Comparison of ENCODE assay signal across 24 cellular contexts in genomic region chr17:80588687-80589086, GRCh38.
"Had no signal": no experiment of that assay in that cellular context is flagged by ENCODE, and none has a peak within 500 bp of the region (broad histone marks: within the 10 kb centered on the region; RNA-seq: fewer than 3 reads in every experiment).

No MANE protein-coding gene starts in this region.

- H2AFZ ChIP-seq: parathyroid adenoma had no signal

- H3K4me3 Mint-ChIP-seq: activated CD4-positive, alpha-beta T cell treated with anti-CD3 and anti-CD28 coated beads for 36 hours; activated naive CD4-positive, alpha-beta T cell treated with anti-CD3 and anti-CD28 coated beads, Interleukin-2, amount 10 ng/mL, durations not matched to agents 7 days and 5 days; activated T-helper 1 cell treated with anti-CD3 and anti-CD28 coated beads, Interleukin-12 subunit alpha, Interleukin-12 subunit beta, Interleukin-2, Interleukin-4 antibody, amounts not matched to agents 30 ng/mL and 10 ng/mL and 1 ng/mL, durations not matched to agents 14 hours and 24 hours and 36 hours; immature natural killer cell; mesothelial cell of epicardium had no signal

- H3K27me3 ChIP-seq: body of pancreas, right atrium auricular region, spleen, suprapubic skin, tibial artery, uterus had no signal

- H3K36me3 Mint-ChIP-seq: immature natural killer cell, mesothelial cell of epicardium, naive B cell had no signal

- H3K4me1 ChIP-seq: body of pancreas, parathyroid adenoma, right atrium auricular region, suprapubic skin, uterus had no signal

- H3K27ac ChIP-seq: body of pancreas, parathyroid adenoma, right atrium auricular region, suprapubic skin, tibial artery had no signal

- H3K36me3 ChIP-seq: right atrium auricular region, suprapubic skin, tibial artery, uterus had no signal

- H3K27ac Mint-ChIP-seq: activated CD4-positive, alpha-beta T cell treated with anti-CD3 and anti-CD28 coated beads for 36 hours; activated naive CD4-positive, alpha-beta T cell treated with anti-CD3 and anti-CD28 coated beads, Interleukin-2, amount 10 ng/mL, durations not matched to agents 7 days and 5 days; activated T-helper 1 cell treated with anti-CD3 and anti-CD28 coated beads, Interleukin-12 subunit alpha, Interleukin-12 subunit beta, Interleukin-2, Interleukin-4 antibody, amounts not matched to agents 30 ng/mL and 10 ng/mL and 1 ng/mL, durations not matched to agents 14 hours and 24 hours and 36 hours; immature natural killer cell; mesothelial cell of epicardium had no signal

- DNase-seq: activated CD4-positive, alpha-beta T cell treated with anti-CD3 and anti-CD28 coated beads for 36 hours; activated CD4-positive, CD25-positive, alpha-beta regulatory T cell; activated effector memory CD4-positive, alpha-beta T cell treated with anti-CD3 and anti-CD28 coated beads, Interleukin-2, amount 50 U/mL, for 16 hours; activated naive CD4-positive, alpha-beta T cell treated with anti-CD3 and anti-CD28 coated beads, Interleukin-2, amount 10 ng/mL, durations not matched to agents 7 days and 5 days; activated T-cell treated with anti-CD3 and anti-CD28 coated beads for 4 hours; aorta; body of pancreas; dermis blood vessel endothelial cell; effector CD4-positive, alpha-beta T cell; head of caudate nucleus; hypothalamus; immature natural killer cell; naive B cell; nucleus accumbens; spleen; stimulated activated naive CD4-positive, alpha-beta T cell; tibial artery; uterus had no signal

- H3K9ac ChIP-seq: parathyroid adenoma had no signal

- H3K4me3 ChIP-seq: body of pancreas, right atrium auricular region, spleen, suprapubic skin, tibial artery, uterus had no signal

- FAIRE-seq: colon had no signal

- H3K9me3 ChIP-seq: body of pancreas, right atrium auricular region, spleen, suprapubic skin, tibial artery, uterus had no signal

- ATAC-seq: activated CD4-positive, alpha-beta T cell treated with anti-CD3 and anti-CD28 coated beads for 36 hours; body of pancreas had no signal

- H3K27me3 Mint-ChIP-seq: activated CD4-positive, alpha-beta T cell treated with anti-CD3 and anti-CD28 coated beads for 36 hours; activated naive CD4-positive, alpha-beta T cell treated with anti-CD3 and anti-CD28 coated beads, Interleukin-2, amount 10 ng/mL, durations not matched to agents 7 days and 5 days; naive B cell had no signal
